In the genomic region with DNA sequence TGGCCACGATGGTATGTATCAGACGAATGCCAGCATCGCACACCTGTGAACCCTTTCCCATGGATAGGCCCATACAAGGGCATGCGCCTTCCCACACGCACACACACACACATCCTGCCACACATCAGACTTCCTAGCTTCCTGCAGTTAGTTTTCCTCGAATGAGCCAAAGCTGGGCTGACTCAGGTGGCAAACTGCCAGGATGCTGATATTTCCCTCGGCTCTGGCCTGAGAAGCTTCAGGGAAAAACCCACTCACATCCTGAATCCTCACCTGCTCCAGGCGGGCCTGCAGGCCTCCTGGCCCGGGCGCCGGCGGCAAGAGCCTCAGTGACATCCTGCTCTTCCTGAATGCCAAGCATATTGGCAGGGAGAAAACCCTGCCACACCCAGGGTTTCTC, we compare ENCODE assay signal across 8 cellular contexts. TPM values are rescaled to one million over a fixed set of nuclear protein-coding genes. Genes with fewer than 3 reads are reported as not detected.
DNase-seq lines count a peak whose midpoint lies in the region; ATAC-seq lines count a peak whose summit lies in the region.

No MANE protein-coding gene starts in this region.

- intact Hi-C loops in sciatic nerve (cut with DNase I), result no loop called here

- H3K4me3 ChIP-seq in SJSA1, result no peak overlapping the region

- no peaks in the 10 kb centered on the region for H3K27me3 ChIP-seq in SJSA1 (replicated peaks)

- ATAC-seq in sciatic nerve, result peak; percentile 66

- H3K9me3 ChIP-seq in SJSA1 (replicated peaks), result no peaks in the 10 kb centered on the region

- no peak overlapping the region for H3K27ac ChIP-seq in SJSA1

- peaks cover 6% of the 10 kb centered on the region for H3K4me1 ChIP-seq in SJSA1 (replicated peaks)

- DNase-seq in GM04504 (ENCODE audit: low read depth) (peak; percentile 85), SJSA1 (ENCODE audit: low read depth in 1 of 2, low spot score in 2 of 2) (peak; percentile 39 to 73), foreskin melanocyte (peak; percentile 47), sciatic nerve (ENCODE audit: low spot score) (peak; percentile 86), SKM-1 treated with dmso at 0.1 percent for 144 hours (lab: John Stamatoyannopoulos, UW; ENCODE audit: unreplicated experiment) (no peak), RPMI8226 (no peak), NCI-H1694 (lab: John Stamatoyannopoulos, UW) (no peak)
- no peak for DNase-seq in activated CD8-positive, alpha-beta memory T cell treated with anti-CD3 and anti-CD28 coated beads, Interleukin-2, amount 50 U/mL, for 4 hours

- no peaks in the 10 kb centered on the region for H3K36me3 ChIP-seq in SJSA1

RNA-seq across cellular contexts. Expression of gene CALM1, which starts 22.4 kb away (rescaled TPM):
- total RNA-seq in SJSA1 (2014; rRNA removed; shearing (Covaris generic)), result 392 and 466 TPM in 2 replicates
- total RNA-seq in sciatic nerve, result 340 TPM

Comparison
In these comparisons a context has a peak if more than half of its experiments do, and no peak if none do; other contexts are left out.
1. DNase-seq: peak in GM04504 (single experiment), SJSA1 (2 of 2), foreskin melanocyte (single experiment) and sciatic nerve (single experiment); none in SKM-1 treated with dmso at 0.1 percent for 144 hours (single experiment), activated CD8-positive, alpha-beta memory T cell treated with anti-CD3 and anti-CD28 coated beads, Interleukin-2, amount 50 U/mL, for 4 hours (single experiment), RPMI8226 (single experiment) and NCI-H1694 (single experiment).